Comparison of ENCODE assay signal across 19 cellular contexts in the genomic region with DNA sequence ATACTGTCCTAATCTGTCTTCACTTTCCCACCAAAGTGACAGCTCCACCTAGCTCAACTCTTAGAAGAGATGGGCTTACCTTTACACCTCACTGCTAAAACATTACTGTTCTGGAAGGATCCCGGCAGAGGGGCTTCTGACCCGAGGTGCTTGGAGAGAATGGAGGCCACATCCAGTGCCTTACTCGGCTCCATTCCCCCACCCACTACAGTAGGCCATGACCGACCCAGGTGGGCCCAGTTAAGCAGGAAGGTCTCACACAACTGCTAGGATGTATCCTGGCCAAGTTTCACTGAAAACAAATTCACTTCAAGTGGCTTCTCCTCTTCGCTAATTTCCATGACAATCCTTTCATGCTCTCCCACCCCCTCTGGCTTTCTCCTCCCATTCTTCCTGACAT. TPM values are rescaled to one million over a fixed set of nuclear protein-coding genes. Genes with fewer than 3 reads are reported as not detected.
A peak's percentile ranks its signal among the peaks of the same experiment; 100 is the strongest.
DNase-seq lines count a peak whose midpoint lies in the region; ATAC-seq and TF ChIP-seq lines count a peak whose summit lies in the region.
"Had no signal": no experiment of that assay in that cellular context is flagged by ENCODE, and none has a peak within 500 bp of the region (broad histone marks: within the 10 kb centered on the region; RNA-seq: fewer than 3 reads in every experiment).

No MANE protein-coding gene starts in this region.

- no peak overlapping the region for H3K9ac ChIP-seq in iPS-20b (ENCODE audit: low read depth, low read length)
- H3K9ac ChIP-seq: neural progenitor cell had no signal

- peaks cover 89% of the 10 kb centered on the region for H3K4me1 Mint-ChIP-seq in activated CD4-positive, alpha-beta memory T cell treated with anti-CD3 and anti-CD28 coated beads for 36 hours (ENCODE audit: low read depth)

- CTCF ChIA-PET in activated CD4-positive, alpha-beta memory T cell treated with anti-CD3 and anti-CD28 coated beads for 36 hours (lab: Charles Lee) = interaction anchor here (1.1 to 2.4 kb wide), 4 partner anchors 8 to 101 kb away, joined by 3 to 10 read pairs (median 6); a partner anchor contains a TSS

- DNase-seq in ELF-1 (ENCODE audit: low read depth, low spot score) = peak; percentile 28
- DNase-seq in activated CD4-positive, alpha-beta memory T cell treated with anti-CD3 and anti-CD28 coated beads for 36 hours = no peak
- DNase-seq in NCI-H1930 (lab: John Stamatoyannopoulos, UW) = no peak
- DNase-seq in NCI-H1436 (lab: John Stamatoyannopoulos, UW) = no peak
- DNase-seq in mucosa of gallbladder (ENCODE audit: low spot score) = no peak
- DNase-seq: colonic mucosa; DMS79 treated with DMSO at 0.1 percent for 48 hours; MG63; NCI-H2081 treated with DMSO at 0.1 percent for 48 hours; NCI-H82; stimulated activated CD4-positive, alpha-beta T cell treated with anti-CD3 and anti-CD28 coated beads, Interleukin-15, amount 100 ng/mL, for 24 hours; SW 1271 had no signal

- peaks cover 16% of the 10 kb centered on the region; the same call in 1 of the 2 replicates for H3K4me1 ChIP-seq in iPS-20b (ENCODE audit: insufficient read depth, low read length)
- H3K4me1 ChIP-seq: colonic mucosa had no signal

- POLR2A ChIA-PET in activated CD4-positive, alpha-beta memory T cell treated with anti-CD3 and anti-CD28 coated beads for 36 hours (lab: Charles Lee) = interaction anchor here (7.7 kb wide), 1 partner anchor 10 kb away, joined by 53 read pairs; a partner anchor contains a TSS

- ATAC-seq in GM18873 (IDR thresholded peaks at IDR 0.05; ENCODE audit: low FRiP score, unreplicated experiment) = no peak

- peak overlapping the region; percentile 79 for H3K27ac Mint-ChIP-seq in activated CD4-positive, alpha-beta memory T cell treated with anti-CD3 and anti-CD28 coated beads for 36 hours
- H3K27ac Mint-ChIP-seq: neural progenitor cell had no signal

- no peak overlapping the region for H3K4me3 Mint-ChIP-seq in activated CD4-positive, alpha-beta memory T cell treated with anti-CD3 and anti-CD28 coated beads for 36 hours
- H3K4me3 Mint-ChIP-seq: neural progenitor cell had no signal

- H3K36me3 ChIP-seq in iPS-20b (ENCODE audit: insufficient read depth, low read depth, low read length) = no peaks in the 10 kb centered on the region; the same call in 1 of the 2 replicates
- H3K36me3 ChIP-seq: colonic mucosa, neural progenitor cell had no signal

- no peaks in the 10 kb centered on the region for H3K27me3 ChIP-seq in iPS-20b (ENCODE audit: insufficient read depth, low read length)
- H3K27me3 ChIP-seq: ascending aorta, colonic mucosa, MG63, neural progenitor cell, suprapubic skin had no signal

- peak overlapping the region; percentile 24; the same call in 1 of the 2 replicates for H3K4me3 ChIP-seq in iPS-20b (ENCODE audit: low read length)
- H3K4me3 ChIP-seq: ascending aorta, colonic mucosa, MG63, neural progenitor cell, suprapubic skin had no signal

- TF ChIP-seq CTCF in C4-2B (conservative IDR thresholded peaks at IDR 0.05) = no peak

- H3K27ac ChIP-seq in C4-2B (peak overlapping the region; percentile 51), iPS-20b (ENCODE audit: low read length) (no peak overlapping the region)
- H3K27ac ChIP-seq: colonic mucosa, epithelial cell of prostate, neural progenitor cell, suprapubic skin had no signal

- peaks cover 37% of the 10 kb centered on the region for H3K36me3 Mint-ChIP-seq in activated CD4-positive, alpha-beta memory T cell treated with anti-CD3 and anti-CD28 coated beads for 36 hours
- H3K36me3 Mint-ChIP-seq: neural progenitor cell had no signal

- no peaks in the 10 kb centered on the region for H3K27me3 Mint-ChIP-seq in activated CD4-positive, alpha-beta memory T cell treated with anti-CD3 and anti-CD28 coated beads for 36 hours

- H3K9me3 Mint-ChIP-seq in activated CD4-positive, alpha-beta memory T cell treated with anti-CD3 and anti-CD28 coated beads for 36 hours = no peaks in the 10 kb centered on the region
- H3K9me3 Mint-ChIP-seq: neural progenitor cell had no signal

- intact Hi-C loops in activated CD4-positive, alpha-beta memory T cell treated with anti-CD3 and anti-CD28 coated beads for 36 hours (cut with micrococcal nuclease) = no loop called here

- H3K9me3 ChIP-seq in iPS-20b (ENCODE audit: insufficient read depth, low read depth, low read length) = no peaks in the 10 kb centered on the region
- H3K9me3 ChIP-seq: ascending aorta, colonic mucosa, MG63, suprapubic skin had no signal

RNA-seq across cellular contexts. Expression of a gene that starts 11.9 kb away (rescaled TPM):
- total RNA-seq in activated CD4-positive, alpha-beta memory T cell treated with anti-CD3 and anti-CD28 coated beads for 36 hours = 100 to 1,000 TPM; 170 to 183 TPM
- total RNA-seq in mucosa of gallbladder = 64.9 TPM
